ENCODE assay signal across 4 cellular contexts in genomic region chr1:219948766-219949165, GRCh38. TPM values are rescaled to one million over a fixed set of nuclear protein-coding genes. Genes with fewer than 3 reads are reported as not detected.
"Had no signal": no experiment of that assay in that cellular context is flagged by ENCODE, and none has a peak within 500 bp of the region (broad histone marks: within the 10 kb centered on the region; RNA-seq: fewer than 3 reads in every experiment).

No MANE protein-coding gene starts in this region.

RNA-seq across cellular contexts. Expression of gene SLC30A10, which starts 20.4 kb away (rescaled TPM):
- total RNA-seq: LHCN-M2, M059J, MCF 10A, NCI-H460 had no signal
